ENCODE assay signal across 1 cellular context in genomic region chr4:15438939-15439524, GRCh38.
TF ChIP-seq lines count a peak whose summit lies in the region.

No MANE protein-coding gene starts in this region.

TF ChIP-seq in GM23338, 12 proteins besides CTCF, POLR2A, EP300 and RAD21 (continued from another document):
- TF ChIP-seq, protein P1, sequence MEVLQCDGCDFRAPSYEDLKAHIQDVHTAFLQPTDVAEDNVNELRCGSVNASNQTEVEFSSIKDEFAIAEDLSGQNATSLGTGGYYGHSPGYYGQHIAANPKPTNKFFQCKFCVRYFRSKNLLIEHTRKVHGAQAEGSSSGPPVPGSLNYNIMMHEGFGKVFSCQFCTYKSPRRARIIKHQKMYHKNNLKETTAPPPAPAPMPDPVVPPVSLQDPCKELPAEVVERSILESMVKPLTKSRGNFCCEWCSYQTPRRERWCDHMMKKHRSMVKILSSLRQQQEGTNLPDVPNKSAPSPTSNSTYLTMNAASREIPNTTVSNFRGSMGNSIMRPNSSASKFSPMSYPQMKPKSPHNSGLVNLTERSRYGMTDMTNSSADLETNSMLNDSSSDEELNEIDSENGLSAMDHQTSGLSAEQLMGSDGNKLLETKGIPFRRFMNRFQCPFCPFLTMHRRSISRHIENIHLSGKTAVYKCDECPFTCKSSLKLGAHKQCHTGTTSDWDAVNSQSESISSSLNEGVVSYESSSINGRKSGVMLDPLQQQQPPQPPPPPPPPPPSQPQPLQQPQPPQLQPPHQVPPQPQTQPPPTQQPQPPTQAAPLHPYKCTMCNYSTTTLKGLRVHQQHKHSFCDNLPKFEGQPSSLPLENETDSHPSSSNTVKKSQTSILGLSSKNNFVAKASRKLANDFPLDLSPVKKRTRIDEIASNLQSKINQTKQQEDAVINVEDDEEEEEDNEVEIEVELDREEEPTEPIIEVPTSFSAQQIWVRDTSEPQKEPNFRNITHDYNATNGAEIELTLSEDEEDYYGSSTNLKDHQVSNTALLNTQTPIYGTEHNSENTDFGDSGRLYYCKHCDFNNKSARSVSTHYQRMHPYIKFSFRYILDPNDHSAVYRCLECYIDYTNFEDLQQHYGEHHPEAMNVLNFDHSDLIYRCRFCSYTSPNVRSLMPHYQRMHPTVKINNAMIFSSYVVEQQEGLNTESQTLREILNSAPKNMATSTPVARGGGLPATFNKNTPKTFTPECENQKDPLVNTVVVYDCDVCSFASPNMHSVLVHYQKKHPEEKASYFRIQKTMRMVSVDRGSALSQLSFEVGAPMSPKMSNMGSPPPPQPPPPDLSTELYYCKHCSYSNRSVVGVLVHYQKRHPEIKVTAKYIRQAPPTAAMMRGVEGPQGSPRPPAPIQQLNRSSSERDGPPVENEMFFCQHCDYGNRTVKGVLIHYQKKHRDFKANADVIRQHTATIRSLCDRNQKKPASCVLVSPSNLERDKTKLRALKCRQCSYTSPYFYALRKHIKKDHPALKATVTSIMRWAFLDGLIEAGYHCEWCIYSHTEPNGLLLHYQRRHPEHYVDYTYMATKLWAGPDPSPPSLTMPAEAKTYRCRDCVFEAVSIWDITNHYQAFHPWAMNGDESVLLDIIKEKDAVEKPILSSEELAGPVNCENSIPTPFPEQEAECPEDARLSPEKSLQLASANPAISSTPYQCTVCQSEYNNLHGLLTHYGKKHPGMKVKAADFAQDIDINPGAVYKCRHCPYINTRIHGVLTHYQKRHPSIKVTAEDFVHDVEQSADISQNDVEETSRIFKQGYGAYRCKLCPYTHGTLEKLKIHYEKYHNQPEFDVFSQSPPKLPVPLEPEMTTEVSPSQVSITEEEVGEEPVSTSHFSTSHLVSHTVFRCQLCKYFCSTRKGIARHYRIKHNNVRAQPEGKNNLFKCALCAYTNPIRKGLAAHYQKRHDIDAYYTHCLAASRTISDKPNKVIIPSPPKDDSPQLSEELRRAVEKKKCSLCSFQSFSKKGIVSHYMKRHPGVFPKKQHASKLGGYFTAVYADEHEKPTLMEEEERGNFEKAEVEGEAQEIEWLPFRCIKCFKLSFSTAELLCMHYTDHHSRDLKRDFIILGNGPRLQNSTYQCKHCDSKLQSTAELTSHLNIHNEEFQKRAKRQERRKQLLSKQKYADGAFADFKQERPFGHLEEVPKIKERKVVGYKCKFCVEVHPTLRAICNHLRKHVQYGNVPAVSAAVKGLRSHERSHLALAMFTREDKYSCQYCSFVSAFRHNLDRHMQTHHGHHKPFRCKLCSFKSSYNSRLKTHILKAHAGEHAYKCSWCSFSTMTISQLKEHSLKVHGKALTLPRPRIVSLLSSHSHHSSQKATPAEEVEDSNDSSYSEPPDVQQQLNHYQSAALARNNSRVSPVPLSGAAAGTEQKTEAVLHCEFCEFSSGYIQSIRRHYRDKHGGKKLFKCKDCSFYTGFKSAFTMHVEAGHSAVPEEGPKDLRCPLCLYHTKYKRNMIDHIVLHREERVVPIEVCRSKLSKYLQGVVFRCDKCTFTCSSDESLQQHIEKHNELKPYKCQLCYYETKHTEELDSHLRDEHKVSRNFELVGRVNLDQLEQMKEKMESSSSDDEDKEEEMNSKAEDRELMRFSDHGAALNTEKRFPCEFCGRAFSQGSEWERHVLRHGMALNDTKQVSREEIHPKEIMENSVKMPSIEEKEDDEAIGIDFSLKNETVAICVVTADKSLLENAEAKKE (CRISPR knock-in tag; IDR thresholded peaks at IDR 0.05), result no peak
- TF ChIP-seq CREB1 (CRISPR knock-in tag; IDR thresholded peaks at IDR 0.05; ENCODE audit: low read depth), result no peak
- TF ChIP-seq NANOG (IDR thresholded peaks at IDR 0.05; ENCODE audit: borderline replicate concordance), result no peak
